In the genomic region with DNA sequence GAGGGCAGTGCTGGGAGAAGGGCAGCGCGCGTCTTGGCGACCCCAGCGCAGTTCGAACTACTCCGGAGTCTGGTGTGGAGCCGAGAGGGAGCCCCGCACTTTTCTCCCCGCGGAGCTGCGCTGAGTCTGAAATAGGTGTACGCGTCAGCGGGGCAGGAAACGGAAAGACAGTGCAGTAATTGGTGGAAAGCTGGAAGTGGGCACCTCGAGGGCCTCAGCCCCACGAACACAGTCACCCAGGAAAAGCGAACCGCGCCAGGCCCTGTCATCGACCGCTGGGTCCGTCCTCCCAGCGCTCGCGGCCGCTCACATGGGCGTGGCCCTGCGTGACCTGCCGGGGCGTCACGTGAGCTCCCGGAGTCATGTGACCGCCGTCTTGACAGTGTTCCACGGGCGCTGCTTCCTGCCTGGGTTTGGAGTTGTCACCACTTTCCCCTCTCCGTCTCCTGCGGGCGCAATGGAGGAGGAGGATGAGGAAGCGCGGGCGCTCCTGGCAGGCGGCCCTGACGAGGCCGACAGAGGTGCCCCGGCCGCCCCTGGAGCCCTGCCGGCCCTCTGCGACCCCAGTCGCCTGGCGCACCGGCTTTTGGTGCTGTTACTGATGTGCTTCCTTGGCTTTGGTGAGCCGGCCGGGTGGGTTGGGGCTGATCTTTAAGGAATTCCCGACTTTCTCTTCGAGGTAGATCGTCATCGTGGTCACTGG, we compare ENCODE assay signal across 8 cellular contexts. TPM values are rescaled to one million over a fixed set of nuclear protein-coding genes. Genes with fewer than 3 reads are reported as not detected.
A peak's percentile ranks its signal among the peaks of the same experiment; 100 is the strongest.
DNase-seq lines count a peak whose midpoint lies in the region; ATAC-seq, FAIRE-seq and TF ChIP-seq lines count a peak whose summit lies in the region.

A gene with protein sequence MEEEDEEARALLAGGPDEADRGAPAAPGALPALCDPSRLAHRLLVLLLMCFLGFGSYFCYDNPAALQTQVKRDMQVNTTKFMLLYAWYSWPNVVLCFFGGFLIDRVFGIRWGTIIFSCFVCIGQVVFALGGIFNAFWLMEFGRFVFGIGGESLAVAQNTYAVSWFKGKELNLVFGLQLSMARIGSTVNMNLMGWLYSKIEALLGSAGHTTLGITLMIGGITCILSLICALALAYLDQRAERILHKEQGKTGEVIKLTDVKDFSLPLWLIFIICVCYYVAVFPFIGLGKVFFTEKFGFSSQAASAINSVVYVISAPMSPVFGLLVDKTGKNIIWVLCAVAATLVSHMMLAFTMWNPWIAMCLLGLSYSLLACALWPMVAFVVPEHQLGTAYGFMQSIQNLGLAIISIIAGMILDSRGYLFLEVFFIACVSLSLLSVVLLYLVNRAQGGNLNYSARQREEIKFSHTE (plus strand): TSS at position 359 of the 703 bp plus-strand sequence. CDS start 99 bp downstream, at position 458.

- H3K9me3 ChIP-seq in Karpas-422 (ENCODE audit: low read length) = no peaks in the 10 kb centered on the region
- no peaks in the 10 kb centered on the region for H3K9me3 ChIP-seq in esophagus muscularis mucosa
- H3K9me3 ChIP-seq in muscle layer of duodenum (ENCODE audit: control insufficient read depth in 1 of 2, low read length in 2 of 2) = no peaks in the 10 kb centered on the region

- H3K4me1 Mint-ChIP-seq in activated T-cell treated with anti-CD3 and anti-CD28 coated beads, Interleukin-2, amount 50 U/mL, for 72 hours (ENCODE audit: low read depth) = peaks cover 17% of the 10 kb centered on the region

- H3K4me3 ChIP-seq in Karpas-422 (ENCODE audit: low read length) (peak within 1 kb of the TSS; percentile 88), esophagus muscularis mucosa (peak within 1 kb of the TSS; percentile 86 to 91 (median 88)), muscle layer of duodenum (ENCODE audit: low read depth in 1 of 2, low read length in 2 of 2) (peak within 1 kb of the TSS; percentile 80 to 96)

- H3K9me2 ChIP-seq in Karpas-422 (replicated peaks; ENCODE audit: insufficient read depth, low read length) = no peaks in the 10 kb centered on the region

- peak within 1 kb of the TSS; percentile 87 for H2AFZ ChIP-seq in Karpas-422 (ENCODE audit: low read length)

- peak in 1 of 3 experiments; percentile 22 for TF ChIP-seq CTCF in esophagus muscularis mucosa (IDR thresholded peaks at IDR 0.05)

- peak within 1 kb of the TSS; percentile 90 for H3K4me2 ChIP-seq in Karpas-422 (ENCODE audit: low read depth, low read length, poor library complexity, severe bottlenecking)

- no peaks in the 10 kb centered on the region for H3K27me3 Mint-ChIP-seq in activated T-cell treated with anti-CD3 and anti-CD28 coated beads, Interleukin-2, amount 50 U/mL, for 72 hours (ENCODE audit: low read depth)

- intact Hi-C loops in esophagus muscularis mucosa (cut with DNase I) = no loop called here

- peak within 1 kb of the TSS; percentile 92 to 97 for H3K4me3 Mint-ChIP-seq in activated T-cell treated with anti-CD3 and anti-CD28 coated beads, Interleukin-2, amount 50 U/mL, for 72 hours

- peak within 1 kb of the TSS; percentile 92 for H3K27ac Mint-ChIP-seq in activated T-cell treated with anti-CD3 and anti-CD28 coated beads, Interleukin-2, amount 50 U/mL, for 72 hours

- H3K9me3 Mint-ChIP-seq in activated T-cell treated with anti-CD3 and anti-CD28 coated beads, Interleukin-2, amount 50 U/mL, for 72 hours = no peaks in the 10 kb centered on the region

- no peak for FAIRE-seq in RCC 7860 (lab: Jason Lieb, UNC)

- no peaks in the 10 kb centered on the region for H3K36me3 Mint-ChIP-seq in activated T-cell treated with anti-CD3 and anti-CD28 coated beads, Interleukin-2, amount 50 U/mL, for 72 hours (ENCODE audit: insufficient read depth in 2 of 2)

- peak within 1 kb of the TSS; percentile 84 for H3K9ac ChIP-seq in Karpas-422 (ENCODE audit: low read length)

- H3K36me3 ChIP-seq in Karpas-422 (ENCODE audit: insufficient read depth, low read length) (peaks cover 15% of the 10 kb centered on the region; the same call in 1 of the 2 replicates), esophagus muscularis mucosa (peaks cover 0 to 13% (median 6%) of the 10 kb centered on the region in 4 donors), muscle layer of duodenum (ENCODE audit: control insufficient read depth in 1 of 2, insufficient read depth in 2 of 2, low read length in 2 of 2) (peaks cover 6 to 9% of the 10 kb centered on the region in 2 donors)

- peak; percentile 98 for ATAC-seq in GM21825 (IDR thresholded peaks at IDR 0.05; ENCODE audit: unreplicated experiment)
- peak; percentile 97 to 98 for ATAC-seq in activated T-cell treated with anti-CD3 and anti-CD28 coated beads, Interleukin-2, amount 50 U/mL, for 72 hours (replicated peaks in 1 of 2)

- no peaks in the 10 kb centered on the region for H3K27me3 ChIP-seq in Karpas-422 (ENCODE audit: low read length)
- H3K27me3 ChIP-seq in esophagus muscularis mucosa = no peaks in the 10 kb centered on the region
- no peaks in the 10 kb centered on the region for H3K27me3 ChIP-seq in muscle layer of duodenum (ENCODE audit: low read depth, low read length)

- TF ChIP-seq POLR2A in esophagus muscularis mucosa (IDR thresholded peaks at IDR 0.05; ENCODE audit: low read depth) = peak; percentile 63

- no peak for TF ChIP-seq EP300 in esophagus muscularis mucosa (IDR thresholded peaks at IDR 0.05)

- H3K4me1 ChIP-seq in Karpas-422 (ENCODE audit: low read length) (peaks cover 40% of the 10 kb centered on the region), esophagus muscularis mucosa (peaks cover 20 to 38% (median 33%) of the 10 kb centered on the region in 4 donors), muscle layer of duodenum (ENCODE audit: control insufficient read depth in 1 of 2, insufficient read depth in 2 of 2, low read length in 2 of 2) (peaks cover 9 to 21% of the 10 kb centered on the region in 2 donors)

- WGBS in esophagus muscularis mucosa = under 1% methylated on average over 24 of the region's 60 CpGs

- peaks cover 49% of the 10 kb centered on the region for H3K79me2 ChIP-seq in Karpas-422 (ENCODE audit: low read length)

- H3K27ac ChIP-seq in Karpas-422 (ENCODE audit: low read length) (no peak within 1 kb of the TSS; the same call in 1 of the 2 replicates), esophagus muscularis mucosa (replicated peaks in 1 of 4) (peak within 1 kb of the TSS; percentile 79 to 91 (median 86)), muscle layer of duodenum (ENCODE audit: low read length) (peak within 1 kb of the TSS; percentile 92)

- H4K20me1 ChIP-seq in Karpas-422 (ENCODE audit: insufficient read depth, low read depth, low read length) = no peaks in the 10 kb centered on the region

- DNase-seq in DMS79 treated with DMSO at 0.1 percent for 48 hours (lab: John Stamatoyannopoulos, UW) = peak; percentile 68
- peak; percentile 94 for DNase-seq in Karpas-422
- peak; percentile 80 for DNase-seq in RCC 7860 (ENCODE audit: low spot score)
- peak; percentile 91 to 94 for DNase-seq in activated T-cell treated with anti-CD3 and anti-CD28 coated beads, Interleukin-2, amount 50 U/mL, for 72 hours
- peak; percentile 99 for DNase-seq in esophagus muscularis mucosa (ENCODE audit: extremely low spot score)
- peak; percentile 77 to 86 for DNase-seq in stimulated activated CD8-positive, alpha-beta memory T cell treated with anti-CD3 and anti-CD28 coated beads, Interleukin-7, amount 100 ng/mL, for 4 hours (ENCODE audit: low read depth in 2 of 2)

RNA-seq across cellular contexts. Expression of the gene that starts here (rescaled TPM):
- total RNA-seq in Karpas-422 (2014; rRNA removed; shearing (Covaris generic); ENCODE audit: low replicate concordance) = 64.7 and 114 TPM in 2 replicates
- total RNA-seq in activated T-cell treated with anti-CD3 and anti-CD28 coated beads, Interleukin-2, amount 50 U/mL, for 72 hours = 10 to 100 TPM; 11.2 to 17.5 TPM
- 10 to 100 TPM; 45.7 to 74.9 (median 50.3) TPM for total RNA-seq in esophagus muscularis mucosa
